In genomic region chr1:186617860-186618780, GRCh38 we compare ENCODE assay signal across 8 cellular contexts.
DNase-seq lines count a peak whose midpoint lies in the region; ATAC-seq lines count a peak whose summit lies in the region.

No MANE protein-coding gene starts in this region.

- no peaks in the 10 kb centered on the region for H3K27me3 ChIP-seq in subcutaneous abdominal adipose tissue (ENCODE audit: control insufficient read depth in 5 of 5, insufficient read depth in 4 of 5, low read length in 5 of 5)

- no peaks in the 10 kb centered on the region for H3K36me3 ChIP-seq in subcutaneous abdominal adipose tissue (ENCODE audit: control insufficient read depth in 5 of 5, insufficient read depth in 5 of 5, low read length in 5 of 5)

- no peak overlapping the region for H3K27ac ChIP-seq in subcutaneous abdominal adipose tissue (ENCODE audit: low read depth, low read length)

- peak overlapping the region; percentile 58 to 84 (median 61) for H3K4me3 ChIP-seq in subcutaneous abdominal adipose tissue (ENCODE audit: low read depth in 1 of 5, low read length in 5 of 5)

- no peaks in the 10 kb centered on the region for H3K9me3 ChIP-seq in subcutaneous abdominal adipose tissue (ENCODE audit: control insufficient read depth in 5 of 5, low read length in 5 of 5)

- peaks cover 0 to 12% (median 10%) of the 10 kb centered on the region in 5 donors for H3K4me1 ChIP-seq in subcutaneous abdominal adipose tissue (ENCODE audit: control insufficient read depth in 5 of 5, insufficient read depth in 5 of 5, low read length in 5 of 5)

- H3K9ac ChIP-seq in subcutaneous abdominal adipose tissue (ENCODE audit: low read length in 5 of 5): peak overlapping the region in 2 of 5 donors; percentile 28 to 43

- ATAC-seq in GM18868 (IDR thresholded peaks at IDR 0.05; ENCODE audit: unreplicated experiment): peak; percentile 99
- ATAC-seq in HG03039 (IDR thresholded peaks at IDR 0.05; ENCODE audit: unreplicated experiment): peak; percentile 99

- DNase-seq in AG20443 (ENCODE audit: low spot score): peak; percentile 66
- DNase-seq in NOMO-1 treated with DMSO at 0.1 percent for 48 hours (lab: John Stamatoyannopoulos, UW; ENCODE audit: unreplicated experiment): peak; percentile 97
- peak; percentile 30 for DNase-seq in activated naive CD4-positive, alpha-beta T cell treated with Interleukin-2 at 50 U/mL for 16 hours
- DNase-seq in inferior parietal cortex (ENCODE audit: extremely low spot score): peak; percentile 25
- no peak for DNase-seq in HK-2 (ENCODE audit: unreplicated experiment)
